ENCODE assay signal across 20 cellular contexts in genomic region chr15:70428211-70428822, GRCh38.
"Had no signal": no experiment of that assay in that cellular context is flagged by ENCODE, and none has a peak within 500 bp of the region (broad histone marks: within the 10 kb centered on the region; RNA-seq: fewer than 3 reads in every experiment).

No MANE protein-coding gene starts in this region.

- H3K9me3 ChIP-seq: Peyer's patch, SJSA1 had no signal

- ATAC-seq: activated CD4-positive, CD25-positive, alpha-beta regulatory T cell treated with anti-CD3 and anti-CD28 coated beads, Interleukin-2, amount 50 U/mL, for 24 hours; activated CD8-positive, alpha-beta T cell treated with anti-CD3 and anti-CD28 coated beads for 36 hours; activated T-cell treated with anti-CD3 and anti-CD28 coated beads, Interleukin-2, amount 50 U/mL, for 72 hours had no signal

- H3K27ac ChIP-seq: brain microvascular endothelial cell, cardiac muscle cell, Peyer's patch, SJSA1 had no signal

- H3K4me1 ChIP-seq: Peyer's patch had no signal

- H3K4me3 ChIP-seq: cardiac muscle cell, Peyer's patch, SJSA1 had no signal

- DNase-seq: activated CD4-positive, alpha-beta T cell treated with anti-CD3 and anti-CD28 coated beads for 4 hours; activated CD8-positive, alpha-beta memory T cell treated with anti-CD3 and anti-CD28 coated beads, Interleukin-2, amount 50 U/mL, for 4 hours; activated CD8-positive, alpha-beta T cell treated with anti-CD3 and anti-CD28 coated beads for 36 hours; activated gamma-delta T cell treated with Interleukin-2 at 50 U/mL for 16 hours; activated naive CD4-positive, alpha-beta T cell treated with anti-CD3 and anti-CD28 coated beads, Interleukin-2, amount 10 ng/mL, durations not matched to agents 7 days and 5 days; activated naive CD8-positive, alpha-beta T cell treated with anti-CD3 and anti-CD28 coated beads for 36 hours; activated T-cell treated with anti-CD3 and anti-CD28 coated beads, Interleukin-2, amount 50 U/mL, for 72 hours; brain microvascular endothelial cell; KG1; NCI-H1048; NCI-H1417; NCI-H1930; NCI-H2171 treated with DMSO at 0.1 percent for 48 hours; NCI-H226; NCI-H510A; Peyer's patch; SHP77 had no signal

- H3K36me3 ChIP-seq: brain microvascular endothelial cell, cardiac muscle cell, Peyer's patch, SJSA1 had no signal

- H3K27me3 ChIP-seq: cardiac muscle cell, Peyer's patch had no signal
